15 cellular contexts compared by ENCODE assay signal in genomic region chr2:170461875-170462274, GRCh38.
DNase-seq lines count a peak whose midpoint lies in the region; ATAC-seq, FAIRE-seq and TF ChIP-seq lines count a peak whose summit lies in the region.
"Had no signal": no experiment of that assay in that cellular context is flagged by ENCODE, and none has a peak within 500 bp of the region (broad histone marks: within the 10 kb centered on the region; RNA-seq: fewer than 3 reads in every experiment).

No MANE protein-coding gene starts in this region.

- H2AFZ ChIP-seq in K562 (ENCODE audit: low read depth, low read length) = no peak overlapping the region

- no peaks in the 10 kb centered on the region for H3K36me3 ChIP-seq in K562 (ENCODE audit: control insufficient read depth, insufficient read depth, low read length)
- no peaks in the 10 kb centered on the region for H3K36me3 ChIP-seq in colonic mucosa
- H3K36me3 ChIP-seq: BE2C, lower lobe of right lung had no signal

- in situ Hi-C loops in K562 (cut with MboI) = no loop called here

- DNase-seq in DMS 273 treated with DMSO at 0.1 percent for 48 hours (lab: John Stamatoyannopoulos, UW) = peak; percentile 53
- peak; percentile 41 for DNase-seq in HuH-7 (ENCODE audit: low spot score)
- no peak for DNase-seq in K562 (ENCODE audit: extremely low read depth in 1 of 4, low spot score in 3 of 4)
- DNase-seq in left colon = no peak
- no peak for DNase-seq in stimulated activated CD4-positive, alpha-beta T cell treated with anti-CD3 and anti-CD28 coated beads, Interleukin-2, amount 100 ng/mL, for 48 hours
- no peak for DNase-seq in colonic mucosa
- no peak for DNase-seq in GM12892 (ENCODE audit: insufficient read length)
- DNase-seq: activated naive CD4-positive, alpha-beta T cell treated with anti-CD3 and anti-CD28 coated beads, Interleukin-2, amount 50 U/mL, for 16 hours; BE2C; DMS153; lower lobe of right lung; MV-4-11; naive thymus-derived CD4-positive, alpha-beta T cell; small intestine; T1000 had no signal

- no peaks in the 10 kb centered on the region for H3K9me3 ChIP-seq in K562 (replicated peaks; ENCODE audit: control insufficient read depth, insufficient read depth, low read depth, low read length)
- no peaks in the 10 kb centered on the region for H3K9me3 ChIP-seq in colonic mucosa
- H3K9me3 ChIP-seq: BE2C, lower lobe of right lung had no signal

- 53% methylated on average over 4 of the region's 4 CpGs for WGBS in K562 (ENCODE audit: insufficient coverage, low coverage, missing lambda C conversion rate)

- H3K4me3 ChIP-seq in K562 (no peak overlapping the region), colonic mucosa (no peak overlapping the region)
- H3K4me3 ChIP-seq: lower lobe of right lung had no signal

- H3K9me1 ChIP-seq in K562 (ENCODE audit: control insufficient read depth, insufficient read depth, low read length) = no peaks in the 10 kb centered on the region

- BruUV-seq in K562 (replicated peaks; lab: Mats Ljungman, UMichigan) = no TSS peak

- H3K9ac ChIP-seq in K562 (ENCODE audit: insufficient read depth in 1 of 2, low read depth in 2 of 2, low read length in 2 of 2) (no peak overlapping the region), colonic mucosa (ENCODE audit: low read depth in 2 of 2, low read length in 2 of 2) (no peak overlapping the region)

- POLR2A ChIA-PET in K562 (lab: Yijun Ruan, JAX) = interaction anchor here (0.7 to 1.5 kb wide), 2 partner anchors 15 to 357 kb away, joined by 3 read pairs; no protein-coding TSS in a partner anchor

- H3K4me1 ChIP-seq in K562 (replicated peaks in 1 of 2; ENCODE audit: control insufficient read depth in 2 of 2, insufficient read depth in 2 of 2, low read length in 2 of 2) (peaks cover 0 to 6% of the 10 kb centered on the region in 2 experiments; a peak in 2 of 5 replicates), colonic mucosa (no peaks in the 10 kb centered on the region)
- H3K4me1 ChIP-seq: BE2C, lower lobe of right lung had no signal

- H4K20me1 ChIP-seq in K562 (replicated peaks; ENCODE audit: control insufficient read depth, insufficient read depth, low read length) = no peaks in the 10 kb centered on the region

- TF ChIP-seq RAD21 in K562 (CRISPR knock-in tag; conservative IDR thresholded peaks at IDR 0.05 in 1 of 2, IDR thresholded peaks at IDR 0.05 in 1 of 2) = peak in 1 of 2 experiments; percentile 58; a peak in 2 of 4 replicates

- FAIRE-seq in K562 (lab: Jason Lieb, UNC) = no peak
- FAIRE-seq in GM12892 (lab: Jason Lieb, UNC) = no peak
- FAIRE-seq: small intestine had no signal

- intact Hi-C loops in K562 (cut with micrococcal nuclease) (loop anchor here (2.0 to 5.0 kb wide), 2 partner anchors 140 to 351 kb away; no protein-coding TSS in a partner anchor), left colon (cut with DNase I, micrococcal nuclease) (no loop called here), colonic mucosa (cut with DNase I) (no loop called here)

- TF ChIP-seq POLR2A in K562 (conservative IDR thresholded peaks at IDR 0.05) (no peak), GM12892 (IDR thresholded peaks at IDR 0.05; ENCODE audit: low read depth, low read length) (no peak)

- H3K79me2 ChIP-seq in K562 (ENCODE audit: control insufficient read depth, insufficient read depth, low read length) = no peaks in the 10 kb centered on the region

- H3K27ac ChIP-seq in K562 (ENCODE audit: extremely low read depth, low read depth, low read length) (no peak overlapping the region), colonic mucosa (no peak overlapping the region)
- H3K27ac ChIP-seq: lower lobe of right lung had no signal

- CTCF ChIA-PET in K562 (lab: Yijun Ruan, JAX; ENCODE audit: low intra/inter-chr PET ratio) = interaction anchor here (1.5 kb wide), 1 partner anchor 350 kb away, joined by 10 read pairs; no protein-coding TSS in a partner anchor

- peak in 2 of 3 experiments; percentile 17 to 38; a peak in 2 of 6 replicates for TF ChIP-seq CTCF in K562 (IDR thresholded peaks at IDR 0.05 in 2 of 3, conservative IDR thresholded peaks at IDR 0.05 in 1 of 3; ENCODE audit: insufficient read depth in 2 of 3, low read depth in 1 of 3, low read length in 3 of 3)
- no peak for TF ChIP-seq CTCF in colonic mucosa (IDR thresholded peaks at IDR 0.05)

- H3K4me2 ChIP-seq in K562 (ENCODE audit: insufficient read depth, low read length) = no peak overlapping the region

- TF ChIP-seq EP300 in K562 (IDR thresholded peaks at IDR 0.05; ENCODE audit: low read length) = no peak

- ATAC-seq in K562 = peak; percentile 63
- peak; percentile 37 for ATAC-seq in left colon
- ATAC-seq: lower lobe of right lung; naive thymus-derived CD4-positive, alpha-beta T cell had no signal

- H3K27me3 ChIP-seq in K562 (ENCODE audit: control insufficient read depth in 2 of 2, insufficient read depth in 2 of 2, low read length in 2 of 2) (no peaks in the 10 kb centered on the region), colonic mucosa (no peaks in the 10 kb centered on the region)
- H3K27me3 ChIP-seq: BE2C had no signal

TF ChIP-seq in K562, 482 proteins besides CTCF, POLR2A, EP300 and RAD21:
- TF ChIP-seq ILK (tag; IDR thresholded peaks at IDR 0.05; ENCODE audit: borderline replicate concordance, low read depth) (no peak), KDM5B (IDR thresholded peaks at IDR 0.05; ENCODE audit: insufficient replicate concordance, low read depth, low read length) (no peak), ZNF224 (CRISPR knock-in tag; IDR thresholded peaks at IDR 0.05) (no peak)
TF ChIP-seq in K562: peak in this region for 0.

Comparison
In these comparisons a context has a peak if more than half of its experiments do, and no peak if none do; other contexts are left out.
1. DNase-seq: peak in DMS 273 treated with DMSO at 0.1 percent for 48 hours (single experiment) and HuH-7 (single experiment); none in K562 (0 of 4), left colon (0 of 2), stimulated activated CD4-positive, alpha-beta T cell treated with anti-CD3 and anti-CD28 coated beads, Interleukin-2, amount 100 ng/mL, for 48 hours (0 of 2), colonic mucosa (single experiment) and GM12892 (single experiment).